In the genomic region with DNA sequence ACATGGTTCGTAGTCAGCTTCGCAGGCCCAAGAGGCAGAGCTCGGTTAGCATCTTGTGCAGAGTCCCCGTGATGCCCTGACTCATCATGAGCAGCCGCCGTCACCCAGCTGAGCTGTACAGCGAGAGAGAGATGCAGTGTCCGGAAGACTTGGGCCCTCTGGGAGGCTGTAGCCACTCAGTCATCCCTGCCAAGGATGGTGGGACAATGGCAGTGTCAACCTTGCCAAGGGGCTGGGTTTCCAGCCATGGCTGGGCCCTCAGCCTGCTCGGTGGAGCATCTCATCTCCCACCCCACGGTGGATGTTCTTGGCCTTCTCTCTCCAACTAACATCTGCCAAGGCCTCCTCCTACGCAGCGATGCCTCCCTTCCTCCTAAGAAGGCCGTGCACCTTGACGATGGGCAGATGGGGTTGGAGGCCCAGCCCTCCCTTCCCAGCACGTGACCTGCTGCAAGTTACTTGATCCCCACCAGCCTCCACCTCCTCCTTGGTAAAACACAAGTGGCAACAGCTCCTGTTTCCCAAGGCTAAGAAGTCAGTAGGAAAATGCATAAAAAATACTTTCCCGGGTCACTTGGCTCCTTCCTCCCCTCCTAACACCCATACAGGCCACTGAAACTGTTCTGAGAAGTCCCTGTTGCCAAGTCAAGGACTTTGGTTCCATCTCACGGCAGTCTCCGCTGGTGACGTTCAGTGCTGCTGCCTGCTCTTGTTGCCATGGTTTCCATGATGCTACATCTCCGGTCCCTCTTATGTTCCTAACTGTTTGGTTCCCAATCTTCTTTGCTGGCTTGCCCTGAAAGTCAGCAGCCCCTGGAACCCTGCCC, we compare ENCODE assay signal across 15 cellular contexts.
DNase-seq lines count a peak whose midpoint lies in the region; ATAC-seq and TF ChIP-seq lines count a peak whose summit lies in the region.
"Had no signal": no experiment of that assay in that cellular context is flagged by ENCODE, and none has a peak within 500 bp of the region (broad histone marks: within the 10 kb centered on the region; RNA-seq: fewer than 3 reads in every experiment).

No MANE protein-coding gene starts in this region.

- TF ChIP-seq CTCF in choroid plexus epithelial cell (conservative IDR thresholded peaks at IDR 0.05; ENCODE audit: low read depth, low read length) = no peak
- TF ChIP-seq CTCF in neural crest cell (conservative IDR thresholded peaks at IDR 0.05) = no peak

- no peak overlapping the region for H3K4me3 ChIP-seq in choroid plexus epithelial cell (ENCODE audit: low read depth, low read length)
- H3K4me3 ChIP-seq: MG63, tibial nerve had no signal

- DNase-seq in Ammon's horn (ENCODE audit: low spot score) = peak; percentile 66
- DNase-seq in NCI-H2171 (lab: John Stamatoyannopoulos, UW) = peak; percentile 72
- peak; percentile 16 for DNase-seq in choroid plexus epithelial cell (ENCODE audit: low read depth)
- DNase-seq in neural crest cell (ENCODE audit: low read depth, low spot score) = no peak
- DNase-seq in stimulated activated CD4-positive, alpha-beta T cell treated with anti-CD3 and anti-CD28 coated beads, Interleukin-4, amount 100 ng/mL, for 4 hours = no peak
- no peak for DNase-seq in DMS114 treated with DMSO at 0.1 percent for 48 hours (lab: John Stamatoyannopoulos, UW; ENCODE audit: unreplicated experiment)
- DNase-seq: activated CD4-positive, alpha-beta T cell treated with anti-CD3 and anti-CD28 coated beads, Interleukin-2, amount 10 ng/mL, durations not matched to agents 24 days and 14 days; dermis blood vessel endothelial cell; MG63; stimulated activated CD4-positive, alpha-beta T cell treated with anti-CD3 and anti-CD28 coated beads, Interleukin-1b, Interleukin-23, amount 100 ng/mL, for 48 hours had no signal

- H3K4me3 Mint-ChIP-seq in neural crest cell = no peak overlapping the region
- H3K4me3 Mint-ChIP-seq: activated CD4-positive, alpha-beta T cell treated with anti-CD3 and anti-CD28 coated beads, Interleukin-2, amount 10 ng/mL, durations not matched to agents 24 days and 14 days; naive thymus-derived CD8-positive, alpha-beta T cell had no signal

- no peaks in the 10 kb centered on the region for H3K9me3 Mint-ChIP-seq in neural crest cell
- H3K9me3 Mint-ChIP-seq: activated CD4-positive, alpha-beta T cell treated with anti-CD3 and anti-CD28 coated beads, Interleukin-2, amount 10 ng/mL, durations not matched to agents 24 days and 14 days had no signal

- ATAC-seq in HG03139 (IDR thresholded peaks at IDR 0.05; ENCODE audit: unreplicated experiment) (no peak), GM21737 (IDR thresholded peaks at IDR 0.05; ENCODE audit: unreplicated experiment) (no peak)
- ATAC-seq: naive thymus-derived CD8-positive, alpha-beta T cell; Right ventricle myocardium inferior had no signal

- H3K4me1 Mint-ChIP-seq in neural crest cell = peaks cover 32% of the 10 kb centered on the region
- H3K4me1 Mint-ChIP-seq: activated CD4-positive, alpha-beta T cell treated with anti-CD3 and anti-CD28 coated beads, Interleukin-2, amount 10 ng/mL, durations not matched to agents 24 days and 14 days; naive thymus-derived CD8-positive, alpha-beta T cell had no signal

- H3K36me3 Mint-ChIP-seq in neural crest cell (ENCODE audit: low read depth) = no peaks in the 10 kb centered on the region
- H3K36me3 Mint-ChIP-seq: naive thymus-derived CD8-positive, alpha-beta T cell had no signal

- peak overlapping the region; percentile 92 for H3K27ac Mint-ChIP-seq in neural crest cell (ENCODE audit: unreplicated experiment)
- H3K27ac Mint-ChIP-seq: activated CD4-positive, alpha-beta T cell treated with anti-CD3 and anti-CD28 coated beads, Interleukin-2, amount 10 ng/mL, durations not matched to agents 24 days and 14 days; naive thymus-derived CD8-positive, alpha-beta T cell had no signal

- H3K27me3 Mint-ChIP-seq in neural crest cell (ENCODE audit: low read depth) = no peaks in the 10 kb centered on the region
- H3K27me3 Mint-ChIP-seq: activated CD4-positive, alpha-beta T cell treated with anti-CD3 and anti-CD28 coated beads, Interleukin-2, amount 10 ng/mL, durations not matched to agents 24 days and 14 days had no signal

Comparison
In these comparisons a context has a peak if more than half of its experiments do, and no peak if none do; other contexts are left out.
1. DNase-seq: peak in Ammon's horn (single experiment), NCI-H2171 (single experiment) and choroid plexus epithelial cell (single experiment); none in neural crest cell (single experiment), stimulated activated CD4-positive, alpha-beta T cell treated with anti-CD3 and anti-CD28 coated beads, Interleukin-4, amount 100 ng/mL, for 4 hours (0 of 2) and DMS114 treated with DMSO at 0.1 percent for 48 hours (single experiment).